ENCODE assay signal across 32 cellular contexts in genomic region chr2:112924855-112925254, GRCh38. TPM values are rescaled to one million over a fixed set of nuclear protein-coding genes. Genes with fewer than 3 reads are reported as not detected.
DNase-seq lines count a peak whose midpoint lies in the region; ATAC-seq, FAIRE-seq and TF ChIP-seq lines count a peak whose summit lies in the region.
"Had no signal": no experiment of that assay in that cellular context is flagged by ENCODE, and none has a peak within 500 bp of the region (broad histone marks: within the 10 kb centered on the region; RNA-seq: fewer than 3 reads in every experiment).

No MANE protein-coding gene starts in this region.

- H3K27me3 Mint-ChIP-seq in naive thymus-derived CD4-positive, alpha-beta T cell = peaks cover 0 to 22% (median 0%) of the 10 kb centered on the region in 5 donors

- peaks cover 0 to 2% (median 0%) of the 10 kb centered on the region in 12 donors for H3K9me3 ChIP-seq in heart left ventricle
- H3K9me3 ChIP-seq in K562 (replicated peaks; ENCODE audit: control insufficient read depth, insufficient read depth, low read depth, low read length) = no peaks in the 10 kb centered on the region
- H3K9me3 ChIP-seq in right lobe of liver = no peaks in the 10 kb centered on the region
- H3K9me3 ChIP-seq in upper lobe of right lung = no peaks in the 10 kb centered on the region
- no peaks in the 10 kb centered on the region for H3K9me3 ChIP-seq in naive thymus-derived CD4-positive, alpha-beta T cell (ENCODE audit: control insufficient read depth in 2 of 3, low read length in 3 of 3)
- no peaks in the 10 kb centered on the region for H3K9me3 ChIP-seq in SJCRH30 (replicated peaks)

- H2AFZ ChIP-seq in K562 (ENCODE audit: low read depth, low read length) = peak overlapping the region; percentile 46

- FAIRE-seq in K562 (lab: Jason Lieb, UNC) = no peak
- FAIRE-seq: astrocyte had no signal

- H3K9me1 ChIP-seq in K562 (ENCODE audit: control insufficient read depth, insufficient read depth, low read length) = no peaks in the 10 kb centered on the region

- no peaks in the 10 kb centered on the region for H3K36me3 Mint-ChIP-seq in naive thymus-derived CD4-positive, alpha-beta T cell
- H3K36me3 Mint-ChIP-seq: natural killer cell had no signal

- no peak for DNase-seq in Right ventricle myocardium superior
- DNase-seq in heart left ventricle = no peak
- DNase-seq in K562 (ENCODE audit: extremely low read depth in 1 of 4, low spot score in 3 of 4) = no peak
- no peak for DNase-seq in right lobe of liver
- no peak for DNase-seq in upper lobe of right lung
- no peak for DNase-seq in naive thymus-derived CD4-positive, alpha-beta T cell
- no peak for DNase-seq in SJCRH30
- DNase-seq: activated CD4-positive, alpha-beta T cell treated with anti-CD3 and anti-CD28 coated beads, Interleukin-2, amount 10 ng/mL, durations not matched to agents 24 days and 14 days; activated gamma-delta T cell; activated T-cell treated with anti-CD3 and anti-CD28 coated beads, Interleukin-2, amount 50 U/mL, for 24 hours; C1 segment of cervical spinal cord; caudate nucleus; COR-L47; foreskin fibroblast; heart right ventricle; left cardiac atrium; natural killer cell; NCI-H1105 treated with DMSO at 0.1 percent for 48 hours; NCI-H2029; NCI-H345; NCI-H774; occipital lobe; RPMI8226; stimulated activated CD4-positive, alpha-beta T cell treated with anti-CD3 and anti-CD28 coated beads, Interleukin-2, amount 100 ng/mL, for 24 hours; trophoblast cell had no signal

- H3K4me3 ChIP-seq in heart left ventricle (no peak overlapping the region), K562 (no peak overlapping the region), right lobe of liver (no peak overlapping the region), upper lobe of right lung (no peak overlapping the region), SJCRH30 (no peak overlapping the region)
- H3K4me3 ChIP-seq in naive thymus-derived CD4-positive, alpha-beta T cell (ENCODE audit: low read length) = no peak overlapping the region
- H3K4me3 ChIP-seq: heart right ventricle had no signal

- no TSS peak for BruUV-seq in K562 (replicated peaks; lab: Mats Ljungman, UMichigan)

- no peak overlapping the region for H3K4me3 Mint-ChIP-seq in naive thymus-derived CD4-positive, alpha-beta T cell
- H3K4me3 Mint-ChIP-seq: activated CD4-positive, alpha-beta T cell treated with anti-CD3 and anti-CD28 coated beads, Interleukin-2, amount 10 ng/mL, durations not matched to agents 24 days and 14 days; activated T-cell treated with anti-CD3 and anti-CD28 coated beads, Interleukin-2, amount 50 U/mL, for 24 hours; natural killer cell had no signal

- H3K9ac ChIP-seq in K562 (ENCODE audit: insufficient read depth in 1 of 2, low read depth in 2 of 2, low read length in 2 of 2) = no peak overlapping the region

- CTCF ChIA-PET in K562 (lab: Yijun Ruan, JAX; ENCODE audit: low intra/inter-chr PET ratio) = no interaction called here
- CTCF ChIA-PET in naive thymus-derived CD4-positive, alpha-beta T cell (lab: Charles Lee) = interaction anchor here (0.5 to 1.1 kb wide), 3 partner anchors 22 to 180 kb away, joined by 3 to 6 read pairs (median 3); no protein-coding TSS in a partner anchor

- H3K27me3 ChIP-seq in heart left ventricle (peaks cover 0 to 25% (median 0%) of the 10 kb centered on the region in 9 donors), K562 (ENCODE audit: control insufficient read depth in 2 of 2, insufficient read depth in 2 of 2, low read length in 2 of 2) (no peaks in the 10 kb centered on the region), right lobe of liver (no peaks in the 10 kb centered on the region), upper lobe of right lung (no peaks in the 10 kb centered on the region), SJCRH30 (no peaks in the 10 kb centered on the region)
- no peaks in the 10 kb centered on the region for H3K27me3 ChIP-seq in naive thymus-derived CD4-positive, alpha-beta T cell (ENCODE audit: control insufficient read depth in 2 of 2, insufficient read depth in 2 of 2, low read length in 2 of 2)

- H3K27ac ChIP-seq in heart left ventricle = no peak overlapping the region
- H3K27ac ChIP-seq in K562 (ENCODE audit: extremely low read depth, low read depth, low read length) = no peak overlapping the region
- no peak overlapping the region for H3K27ac ChIP-seq in right lobe of liver
- no peak overlapping the region for H3K27ac ChIP-seq in upper lobe of right lung
- no peak overlapping the region for H3K27ac ChIP-seq in naive thymus-derived CD4-positive, alpha-beta T cell (ENCODE audit: low read depth, low read length)
- no peak overlapping the region for H3K27ac ChIP-seq in SJCRH30
- H3K27ac ChIP-seq: heart right ventricle, VCaP had no signal

- TF ChIP-seq RAD21 in K562 (CRISPR knock-in tag; conservative IDR thresholded peaks at IDR 0.05 in 1 of 2, IDR thresholded peaks at IDR 0.05 in 1 of 2) = no peak

- H3K27ac Mint-ChIP-seq in naive thymus-derived CD4-positive, alpha-beta T cell = no peak overlapping the region
- H3K27ac Mint-ChIP-seq: activated CD4-positive, alpha-beta T cell treated with anti-CD3 and anti-CD28 coated beads, Interleukin-2, amount 10 ng/mL, durations not matched to agents 24 days and 14 days; activated T-cell treated with anti-CD3 and anti-CD28 coated beads, Interleukin-2, amount 50 U/mL, for 24 hours; natural killer cell had no signal

- H3K4me1 ChIP-seq in heart left ventricle = no peaks in the 10 kb centered on the region
- peaks cover 8 to 24% of the 10 kb centered on the region in 2 experiments; a peak in 3 of 5 replicates for H3K4me1 ChIP-seq in K562 (replicated peaks in 1 of 2; ENCODE audit: control insufficient read depth in 2 of 2, insufficient read depth in 2 of 2, low read length in 2 of 2)
- H3K4me1 ChIP-seq in right lobe of liver = peaks cover 0 to 7% (median 4%) of the 10 kb centered on the region in 4 donors
- H3K4me1 ChIP-seq in upper lobe of right lung = no peaks in the 10 kb centered on the region
- peaks cover 0 to 16% of the 10 kb centered on the region in 2 donors for H3K4me1 ChIP-seq in naive thymus-derived CD4-positive, alpha-beta T cell (ENCODE audit: control insufficient read depth in 2 of 2, insufficient read depth in 2 of 2, low read length in 2 of 2)
- no peaks in the 10 kb centered on the region for H3K4me1 ChIP-seq in SJCRH30
- H3K4me1 ChIP-seq: heart right ventricle had no signal

- TF ChIP-seq CTCF in heart left ventricle (IDR thresholded peaks at IDR 0.05) (no peak), K562 (IDR thresholded peaks at IDR 0.05 in 2 of 3, conservative IDR thresholded peaks at IDR 0.05 in 1 of 3; ENCODE audit: insufficient read depth in 2 of 3, low read depth in 1 of 3, low read length in 3 of 3) (no peak), right lobe of liver (IDR thresholded peaks at IDR 0.05) (no peak), upper lobe of right lung (IDR thresholded peaks at IDR 0.05) (no peak)

- in situ Hi-C loops in K562 (cut with MboI) = no loop called here

- POLR2A ChIA-PET in K562 (lab: Yijun Ruan, JAX) = interaction anchor here (0.8 kb wide), 1 partner anchor 18 kb away, joined by 3 read pairs; no protein-coding TSS in a partner anchor
- POLR2A ChIA-PET in naive thymus-derived CD4-positive, alpha-beta T cell (lab: Charles Lee) = no interaction called here

- 66 to 74% (median 70%) methylated on average over 4 of the region's 4 CpGs for WGBS in heart left ventricle, 4 donors
- WGBS in K562 (ENCODE audit: insufficient coverage, low coverage, missing lambda C conversion rate) = 44% methylated on average over 4 of the region's 4 CpGs
- WGBS in right lobe of liver (ENCODE audit: insufficient coverage, low coverage, low lambda C conversion rate, missing lambda C conversion rate) = 29% methylated on average over 3 of the region's 4 CpGs

- H3K4me2 ChIP-seq in K562 (ENCODE audit: insufficient read depth, low read length) = no peak overlapping the region

- H3K4me1 Mint-ChIP-seq in naive thymus-derived CD4-positive, alpha-beta T cell = peaks cover 0 to 7% (median 0%) of the 10 kb centered on the region in 7 donors

- peak; percentile 43 for ATAC-seq in Right ventricle myocardium superior (ENCODE audit: poor library complexity)
- ATAC-seq in heart left ventricle = no peak
- no peak for ATAC-seq in K562
- ATAC-seq in right lobe of liver = peak; percentile 74 to 87 (median 82)
- peak; percentile 82 for ATAC-seq in upper lobe of right lung
- no peak for ATAC-seq in naive thymus-derived CD4-positive, alpha-beta T cell
- ATAC-seq in GM19351 (IDR thresholded peaks at IDR 0.05; ENCODE audit: unreplicated experiment) = no peak
- ATAC-seq: heart right ventricle, left cardiac atrium, natural killer cell had no signal

- TF ChIP-seq POLR2A in heart left ventricle (IDR thresholded peaks at IDR 0.05) (no peak), K562 (conservative IDR thresholded peaks at IDR 0.05) (no peak), right lobe of liver (IDR thresholded peaks at IDR 0.05) (no peak)

- no peaks in the 10 kb centered on the region for H4K20me1 ChIP-seq in K562 (replicated peaks; ENCODE audit: control insufficient read depth, insufficient read depth, low read length)

- no peak for TF ChIP-seq EP300 in K562 (IDR thresholded peaks at IDR 0.05; ENCODE audit: low read length)

- no peaks in the 10 kb centered on the region for H3K79me2 ChIP-seq in K562 (ENCODE audit: control insufficient read depth, insufficient read depth, low read length)

- H3K36me3 ChIP-seq in heart left ventricle = no peaks in the 10 kb centered on the region
- no peaks in the 10 kb centered on the region for H3K36me3 ChIP-seq in K562 (ENCODE audit: control insufficient read depth, insufficient read depth, low read length)
- no peaks in the 10 kb centered on the region for H3K36me3 ChIP-seq in right lobe of liver
- H3K36me3 ChIP-seq in upper lobe of right lung = no peaks in the 10 kb centered on the region
- no peaks in the 10 kb centered on the region for H3K36me3 ChIP-seq in naive thymus-derived CD4-positive, alpha-beta T cell (ENCODE audit: control insufficient read depth in 2 of 3, insufficient read depth in 3 of 3, low read length in 3 of 3)
- no peaks in the 10 kb centered on the region for H3K36me3 ChIP-seq in SJCRH30
- H3K36me3 ChIP-seq: heart right ventricle had no signal

- H3K9me3 Mint-ChIP-seq in naive thymus-derived CD4-positive, alpha-beta T cell = peaks cover 0 to under 1% (median 0%) of the 10 kb centered on the region in 11 donors
- H3K9me3 Mint-ChIP-seq: activated CD4-positive, alpha-beta T cell treated with anti-CD3 and anti-CD28 coated beads, Interleukin-2, amount 10 ng/mL, durations not matched to agents 24 days and 14 days; activated T-cell treated with anti-CD3 and anti-CD28 coated beads, Interleukin-2, amount 50 U/mL, for 24 hours; natural killer cell had no signal

- intact Hi-C loops in Right ventricle myocardium superior (cut with DNase I) = no loop called here
- intact Hi-C loops in heart left ventricle (cut with DNase I) = no loop called here
- intact Hi-C loops in K562 (cut with micrococcal nuclease) = no loop called here
- intact Hi-C loops in right lobe of liver (cut with DNase I) = no loop called here
- intact Hi-C loops in upper lobe of right lung (cut with DNase I) = no loop called here
- intact Hi-C loops in naive thymus-derived CD4-positive, alpha-beta T cell (cut with micrococcal nuclease) = no loop called here

RNA-seq across cellular contexts. Expression of gene IL37, which starts 13.9 kb away (rescaled TPM):
- total RNA-seq in Right ventricle myocardium superior (not detected), heart left ventricle (not detected), K562 (2014; rRNA removed) (not detected in 2 replicates), K562 (2014; rRNA removed; fragmentation: Illumina TruSeq; extraction: Trizol) (not detected in 2 replicates), K562 (2015; rRNA removed; fragmentation: Illumina TruSeq; extraction: Trizol) (not detected in 2 replicates), K562 (2021) (not detected in 2 replicates), right lobe of liver (not detected), upper lobe of right lung (not detected)
- polyA plus RNA-seq in heart left ventricle (not detected), K562 (2011; rRNA removed) (not detected in 2 replicates), K562 (2014; fragmentation: Illumina TruSeq; extraction: Trizol) (not detected in 2 replicates), K562 (2014; fragmentation: Nextera tagmentation; extraction: Ambion mirVana) (not detected), K562 (2014; rRNA removed) (not detected in 2 replicates)
- not detected in 2 replicates for total RNA-seq in K562 (2011; cell fraction: chromatin; rRNA removed; ENCODE audit: low replicate concordance)
- not detected in 2 replicates for total RNA-seq in K562 (2011; cell fraction: nucleolus; rRNA removed)
- total RNA-seq in K562 (2011; cell fraction: nucleoplasm; rRNA removed) = not detected in 2 replicates
- polyA plus RNA-seq in K562 (2011; cell fraction: cytosol; rRNA removed) = 0.09 TPM in 1 of 2 replicates, not detected in the other
- 0.48 TPM in 1 of 2 replicates, not detected in the other for polyA plus RNA-seq in K562 (2011; cell fraction: nucleus; rRNA removed)
- not detected in 2 replicates for polyA plus RNA-seq in K562 (2012)
- not detected in 2 replicates for polyA minus RNA-seq in K562 (2011; rRNA and poly(A)+ RNA removed)
- polyA minus RNA-seq in K562 (2011; cell fraction: cytosol; rRNA and poly(A)+ RNA removed) = not detected in 2 replicates
- not detected in 2 replicates for polyA minus RNA-seq in K562 (2011; cell fraction: nucleus; rRNA and poly(A)+ RNA removed)
- total RNA-seq in naive thymus-derived CD4-positive, alpha-beta T cell = not detected
- polyA plus RNA-seq in naive thymus-derived CD4-positive, alpha-beta T cell = not detected
- total RNA-seq in SJCRH30 (2014; rRNA removed; shearing (Covaris generic)) = 0.22 and 0.25 TPM in 2 replicates
- total RNA-seq: activated CD4-positive, alpha-beta T cell treated with anti-CD3 and anti-CD28 coated beads, Interleukin-2, amount 10 ng/mL, durations not matched to agents 24 days and 14 days; astrocyte; Daoy; esophagus mucosa; heart right ventricle; left cardiac atrium; natural killer cell; occipital lobe; pulmonary artery endothelial cell; T-helper 2 cell treated with Interferon-gamma antibody and Interleukin-4, amounts not matched to agents 100 ng/mL and 5 ng/mL, for 36 hours had no signal
- polyA plus RNA-seq: heart right ventricle had no signal

RNA-seq across cellular contexts. Expression of gene IL36G, which starts 53.0 kb away (rescaled TPM):
- total RNA-seq in Right ventricle myocardium superior = not detected
- not detected for total RNA-seq in heart left ventricle
- polyA plus RNA-seq in heart left ventricle = not detected
- total RNA-seq in K562 (2011; cell fraction: chromatin; rRNA removed; ENCODE audit: low replicate concordance) = not detected in 2 replicates
- not detected in 2 replicates for total RNA-seq in K562 (2011; cell fraction: nucleolus; rRNA removed)
- not detected in 2 replicates for total RNA-seq in K562 (2011; cell fraction: nucleoplasm; rRNA removed)
- not detected in 2 replicates for total RNA-seq in K562 (2014; rRNA removed)
- not detected in 2 replicates for total RNA-seq in K562 (2014; rRNA removed; fragmentation: Illumina TruSeq; extraction: Trizol)
- total RNA-seq in K562 (2015; rRNA removed; fragmentation: Illumina TruSeq; extraction: Trizol) = not detected in 2 replicates
- not detected in 2 replicates for total RNA-seq in K562 (2021)
- polyA plus RNA-seq in K562 (2011; rRNA removed) = not detected in 2 replicates
- not detected in 2 replicates for polyA plus RNA-seq in K562 (2011; cell fraction: cytosol; rRNA removed)
- polyA plus RNA-seq in K562 (2011; cell fraction: nucleus; rRNA removed) = 0.46 TPM in 1 of 2 replicates, not detected in the other
- 0.10 TPM in 1 of 2 replicates, not detected in the other for polyA plus RNA-seq in K562 (2012)
- polyA plus RNA-seq in K562 (2014; fragmentation: Illumina TruSeq; extraction: Trizol) = not detected in 2 replicates
- polyA plus RNA-seq in K562 (2014; fragmentation: Nextera tagmentation; extraction: Ambion mirVana) = not detected
- not detected in 2 replicates for polyA plus RNA-seq in K562 (2014; rRNA removed)
- polyA minus RNA-seq in K562 (2011; rRNA and poly(A)+ RNA removed) = not detected in 2 replicates
- not detected in 2 replicates for polyA minus RNA-seq in K562 (2011; cell fraction: cytosol; rRNA and poly(A)+ RNA removed)
- not detected in 2 replicates for polyA minus RNA-seq in K562 (2011; cell fraction: nucleus; rRNA and poly(A)+ RNA removed)
- not detected for total RNA-seq in right lobe of liver
- not detected for total RNA-seq in upper lobe of right lung
- not detected for total RNA-seq in naive thymus-derived CD4-positive, alpha-beta T cell
- not detected for polyA plus RNA-seq in naive thymus-derived CD4-positive, alpha-beta T cell
- not detected in 2 replicates for total RNA-seq in SJCRH30 (2014; rRNA removed; shearing (Covaris generic))
- total RNA-seq: activated CD4-positive, alpha-beta T cell treated with anti-CD3 and anti-CD28 coated beads, Interleukin-2, amount 10 ng/mL, durations not matched to agents 24 days and 14 days; astrocyte; heart right ventricle; left cardiac atrium; natural killer cell; occipital lobe; pulmonary artery endothelial cell; T-helper 2 cell treated with Interferon-gamma antibody and Interleukin-4, amounts not matched to agents 100 ng/mL and 5 ng/mL, for 36 hours had no signal
- polyA plus RNA-seq: heart right ventricle had no signal

Comparison
In these comparisons a context has a peak if more than half of its experiments do, and no peak if none do; other contexts are left out.
1. ATAC-seq: peak in Right ventricle myocardium superior (single experiment), right lobe of liver (4 of 4) and upper lobe of right lung (single experiment); none in heart left ventricle (0 of 4), K562 (single experiment), naive thymus-derived CD4-positive, alpha-beta T cell (single experiment) and GM19351 (single experiment).